In genomic region chr13:51070005-51070649, GRCh38 we compare ENCODE assay signal across 9 cellular contexts. TPM values are rescaled to one million over a fixed set of nuclear protein-coding genes. Genes with fewer than 3 reads are reported as not detected.
DNase-seq lines count a peak whose midpoint lies in the region; ATAC-seq, FAIRE-seq and TF ChIP-seq lines count a peak whose summit lies in the region.
"Had no signal": no experiment of that assay in that cellular context is flagged by ENCODE, and none has a peak within 500 bp of the region (broad histone marks: within the 10 kb centered on the region; RNA-seq: fewer than 3 reads in every experiment).

No MANE protein-coding gene starts in this region.

- no peaks in the 10 kb centered on the region for H4K20me1 ChIP-seq in HCT116 (ENCODE audit: insufficient read depth)

- H3K4me3 Mint-ChIP-seq in glutamatergic neuron (ENCODE audit: unreplicated experiment) = no peak overlapping the region

- peak overlapping the region; percentile 38 for H3K4me2 ChIP-seq in HCT116 (ENCODE audit: low read length)

- peaks cover 27% of the 10 kb centered on the region for H3K4me1 Mint-ChIP-seq in glutamatergic neuron (ENCODE audit: low read depth, unreplicated experiment)

- H3K36me3 ChIP-seq in HCT116 (ENCODE audit: control insufficient read depth in 1 of 2, insufficient read depth in 2 of 2, low read length in 2 of 2) = no peaks in the 10 kb centered on the region
- H3K36me3 ChIP-seq in SK-N-MC (ENCODE audit: insufficient read depth, low read length) = no peaks in the 10 kb centered on the region

- H3K9me3 ChIP-seq in HCT116 (ENCODE audit: control insufficient read depth in 1 of 2, insufficient read depth in 1 of 2, low read depth in 1 of 2, low read length in 2 of 2) (no peaks in the 10 kb centered on the region), SK-N-MC (ENCODE audit: low read depth, low read length) (no peaks in the 10 kb centered on the region)

- intact Hi-C loops in HCT116 (cut with micrococcal nuclease) (loop anchor here (1.0 to 5.0 kb wide), 4 partner anchors 158 to 1418 kb away; no protein-coding TSS in a partner anchor), posterior cingulate gyrus (cut with DNase I) (loop anchor here (10.0 kb wide), 1 partner anchor 985 kb away; no protein-coding TSS in a partner anchor)

- TF ChIP-seq POLR2A in HCT116 (IDR thresholded peaks at IDR 0.05; ENCODE audit: borderline replicate concordance, extremely low read depth, insufficient read depth, insufficient read length) = no peak

- ATAC-seq in HCT116 = peak; percentile 98

- no peaks in the 10 kb centered on the region for H3K36me3 Mint-ChIP-seq in glutamatergic neuron (ENCODE audit: unreplicated experiment)

- no TSS peak for BruUV-seq in HCT116 (replicated peaks; lab: Mats Ljungman, UMichigan)

- TF ChIP-seq RAD21 in HCT116 (IDR thresholded peaks at IDR 0.05; ENCODE audit: low read depth) = peak; percentile 95

- no peak overlapping the region for H3K27ac ChIP-seq in HCT116 (ENCODE audit: low read depth, low read length)
- H3K27ac ChIP-seq in SK-N-MC = no peak overlapping the region

- peaks cover 0 to 4% of the 10 kb centered on the region in 2 experiments; a peak in 2 of 4 replicates for H3K4me1 ChIP-seq in HCT116 (ENCODE audit: control insufficient read depth in 1 of 2, insufficient read depth in 2 of 2, low read length in 2 of 2)

- no peak for FAIRE-seq in urothelium cell line (lab: Jason Lieb, UNC)

- H3K4me3 ChIP-seq in HCT116 (replicated peaks in 1 of 2; ENCODE audit: low read depth in 1 of 2, low read length in 2 of 2) = no peak overlapping the region
- no peak overlapping the region for H3K4me3 ChIP-seq in SK-N-MC

- peaks cover 7% of the 10 kb centered on the region for H3K9me3 Mint-ChIP-seq in glutamatergic neuron (ENCODE audit: unreplicated experiment)

- peak overlapping the region; percentile 10 for H2AFZ ChIP-seq in HCT116 (ENCODE audit: low read depth, low read length, poor library complexity, severe bottlenecking)

- POLR2A ChIA-PET in HCT116 (lab: Charles Lee) = no interaction called here

- peak; percentile 78 for DNase-seq in GDM1 (lab: John Stamatoyannopoulos, UW)
- peak; percentile 62 for DNase-seq in HCT116 (ENCODE audit: low read depth, low spot score)
- peak; percentile 69 for DNase-seq in MV-4-11 (lab: John Stamatoyannopoulos, UW)
- DNase-seq in SK-N-MC (ENCODE audit: low read depth, low spot score) = peak; percentile 58
- peak; percentile 78 for DNase-seq in activated naive CD4-positive, alpha-beta T cell treated with Interleukin-2 at 50 U/mL for 16 hours
- peak; percentile 91 for DNase-seq in glutamatergic neuron
- DNase-seq in posterior cingulate gyrus = peak; percentile 65 to 98 (median 90)
- DNase-seq in urothelium cell line (ENCODE audit: low spot score) = peak; percentile 56

- H3K27me3 ChIP-seq in HCT116 (ENCODE audit: insufficient read depth, low read length) = no peaks in the 10 kb centered on the region

- H3K9ac ChIP-seq in HCT116 (ENCODE audit: low read length) (no peak overlapping the region), SK-N-MC (ENCODE audit: insufficient read length) (no peak overlapping the region)

- H3K27me3 Mint-ChIP-seq in glutamatergic neuron (ENCODE audit: unreplicated experiment) = peaks cover 2% of the 10 kb centered on the region

- H3K79me2 ChIP-seq in HCT116 (ENCODE audit: insufficient read depth, low read length) = no peaks in the 10 kb centered on the region

- H3K9me2 ChIP-seq in HCT116 (ENCODE audit: insufficient read depth) = no peaks in the 10 kb centered on the region

- CTCF ChIA-PET in HCT116 (lab: Charles Lee) = interaction anchor here (0.7 to 1.4 kb wide), 3 partner anchors 13 to 1161 kb away, joined by 3 to 4 read pairs (median 3); no protein-coding TSS in a partner anchor

- H3K27ac Mint-ChIP-seq in glutamatergic neuron (ENCODE audit: unreplicated experiment) = no peak overlapping the region

- RAD21 ChIA-PET in HCT116 (lab: Charles Lee; ENCODE audit: low non-redundant PET in 1 of 2, low total read pairs in 2 of 2, uncharacterized antibody in 2 of 2, unreplicated experiment in 2 of 2) = no interaction called here

- TF ChIP-seq CTCF in HCT116 (IDR thresholded peaks at IDR 0.05 in 2 of 3, conservative IDR thresholded peaks at IDR 0.05 in 1 of 3; ENCODE audit: borderline replicate concordance in 1 of 3, insufficient read depth in 1 of 3, low read depth in 2 of 3, low read length in 2 of 3) = peak; percentile 72 to 98 (median 94)
- TF ChIP-seq CTCF in glutamatergic neuron (IDR thresholded peaks at IDR 0.05; ENCODE audit: partially characterized antibody, unreplicated experiment) = peak; percentile 94

TF ChIP-seq in HCT116, 20 proteins besides CTCF, POLR2A, EP300 and RAD21:
- TF ChIP-seq EZH2 (IDR thresholded peaks at IDR 0.05) (no peak), CBX3 (IDR thresholded peaks at IDR 0.05; ENCODE audit: low read depth) (no peak), SIN3A (IDR thresholded peaks at IDR 0.05; ENCODE audit: low read depth) (no peak), YY1 (IDR thresholded peaks at IDR 0.05; ENCODE audit: extremely low read depth, insufficient replicate concordance, low read depth, low read length) (no peak), TCF7L2 (IDR thresholded peaks at IDR 0.05; ENCODE audit: borderline replicate concordance, extremely low read depth, insufficient read depth, insufficient read length) (no peak), ATF3 (IDR thresholded peaks at IDR 0.05) (no peak), JUND (IDR thresholded peaks at IDR 0.05) (no peak), SRF (IDR thresholded peaks at IDR 0.05; ENCODE audit: low read depth) (no peak), SP1 (IDR thresholded peaks at IDR 0.05; ENCODE audit: low read depth) (no peak), ELF1 (IDR thresholded peaks at IDR 0.05; ENCODE audit: borderline replicate concordance, low read depth) (no peak), ZFX (IDR thresholded peaks at IDR 0.05) (no peak), FOSL1 (IDR thresholded peaks at IDR 0.05; ENCODE audit: low read depth) (no peak), EGR1 (IDR thresholded peaks at IDR 0.05; ENCODE audit: low read depth) (no peak), ZNF274 (IDR thresholded peaks at IDR 0.05; ENCODE audit: low read depth, low read length) (no peak), POLR2AphosphoS5 (IDR thresholded peaks at IDR 0.05; ENCODE audit: low read depth, low read length) (no peak)
- TF ChIP-seq, protein P1, sequence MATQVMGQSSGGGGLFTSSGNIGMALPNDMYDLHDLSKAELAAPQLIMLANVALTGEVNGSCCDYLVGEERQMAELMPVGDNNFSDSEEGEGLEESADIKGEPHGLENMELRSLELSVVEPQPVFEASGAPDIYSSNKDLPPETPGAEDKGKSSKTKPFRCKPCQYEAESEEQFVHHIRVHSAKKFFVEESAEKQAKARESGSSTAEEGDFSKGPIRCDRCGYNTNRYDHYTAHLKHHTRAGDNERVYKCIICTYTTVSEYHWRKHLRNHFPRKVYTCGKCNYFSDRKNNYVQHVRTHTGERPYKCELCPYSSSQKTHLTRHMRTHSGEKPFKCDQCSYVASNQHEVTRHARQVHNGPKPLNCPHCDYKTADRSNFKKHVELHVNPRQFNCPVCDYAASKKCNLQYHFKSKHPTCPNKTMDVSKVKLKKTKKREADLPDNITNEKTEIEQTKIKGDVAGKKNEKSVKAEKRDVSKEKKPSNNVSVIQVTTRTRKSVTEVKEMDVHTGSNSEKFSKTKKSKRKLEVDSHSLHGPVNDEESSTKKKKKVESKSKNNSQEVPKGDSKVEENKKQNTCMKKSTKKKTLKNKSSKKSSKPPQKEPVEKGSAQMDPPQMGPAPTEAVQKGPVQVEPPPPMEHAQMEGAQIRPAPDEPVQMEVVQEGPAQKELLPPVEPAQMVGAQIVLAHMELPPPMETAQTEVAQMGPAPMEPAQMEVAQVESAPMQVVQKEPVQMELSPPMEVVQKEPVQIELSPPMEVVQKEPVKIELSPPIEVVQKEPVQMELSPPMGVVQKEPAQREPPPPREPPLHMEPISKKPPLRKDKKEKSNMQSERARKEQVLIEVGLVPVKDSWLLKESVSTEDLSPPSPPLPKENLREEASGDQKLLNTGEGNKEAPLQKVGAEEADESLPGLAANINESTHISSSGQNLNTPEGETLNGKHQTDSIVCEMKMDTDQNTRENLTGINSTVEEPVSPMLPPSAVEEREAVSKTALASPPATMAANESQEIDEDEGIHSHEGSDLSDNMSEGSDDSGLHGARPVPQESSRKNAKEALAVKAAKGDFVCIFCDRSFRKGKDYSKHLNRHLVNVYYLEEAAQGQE (IDR thresholded peaks at IDR 0.05; ENCODE audit: low read depth) = no peak
- TF ChIP-seq, protein P2, sequence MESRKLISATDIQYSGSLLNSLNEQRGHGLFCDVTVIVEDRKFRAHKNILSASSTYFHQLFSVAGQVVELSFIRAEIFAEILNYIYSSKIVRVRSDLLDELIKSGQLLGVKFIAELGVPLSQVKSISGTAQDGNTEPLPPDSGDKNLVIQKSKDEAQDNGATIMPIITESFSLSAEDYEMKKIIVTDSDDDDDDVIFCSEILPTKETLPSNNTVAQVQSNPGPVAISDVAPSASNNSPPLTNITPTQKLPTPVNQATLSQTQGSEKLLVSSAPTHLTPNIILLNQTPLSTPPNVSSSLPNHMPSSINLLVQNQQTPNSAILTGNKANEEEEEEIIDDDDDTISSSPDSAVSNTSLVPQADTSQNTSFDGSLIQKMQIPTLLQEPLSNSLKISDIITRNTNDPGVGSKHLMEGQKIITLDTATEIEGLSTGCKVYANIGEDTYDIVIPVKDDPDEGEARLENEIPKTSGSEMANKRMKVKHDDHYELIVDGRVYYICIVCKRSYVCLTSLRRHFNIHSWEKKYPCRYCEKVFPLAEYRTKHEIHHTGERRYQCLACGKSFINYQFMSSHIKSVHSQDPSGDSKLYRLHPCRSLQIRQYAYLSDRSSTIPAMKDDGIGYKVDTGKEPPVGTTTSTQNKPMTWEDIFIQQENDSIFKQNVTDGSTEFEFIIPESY (IDR thresholded peaks at IDR 0.05; ENCODE audit: extremely low read depth, insufficient replicate concordance, low read length) = no peak
- TF ChIP-seq, protein P3, sequence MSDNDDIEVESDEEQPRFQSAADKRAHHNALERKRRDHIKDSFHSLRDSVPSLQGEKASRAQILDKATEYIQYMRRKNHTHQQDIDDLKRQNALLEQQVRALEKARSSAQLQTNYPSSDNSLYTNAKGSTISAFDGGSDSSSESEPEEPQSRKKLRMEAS (IDR thresholded peaks at IDR 0.05) = no peak

RNA-seq across cellular contexts. Expression of gene C13orf42, which starts 40.9 kb away (rescaled TPM):
- not detected for total RNA-seq in HCT116 (2021; ENCODE audit: unreplicated experiment)
- not detected in 2 replicates for polyA plus RNA-seq in HCT116 (2012)
- not detected for total RNA-seq in glutamatergic neuron (ENCODE audit: unreplicated experiment)
- total RNA-seq: subcutaneous adipose tissue had no signal
